ENCODE assay signal across 1 cellular context in genomic region chr17:1455748-1456599, GRCh38.
A peak's percentile ranks its signal among the peaks of the same experiment; 100 is the strongest.
TF ChIP-seq lines count a peak whose summit lies in the region.

Gene CRK (minus strand): TSS chr17:1456232. CDS start chr17:1456117, 115 bp downstream.

TF ChIP-seq in HepG2, 621 proteins besides CTCF, POLR2A, EP300 and RAD21 (continued from another document):
- TF ChIP-seq ZBTB7A (CRISPR knock-in tag; IDR thresholded peaks at IDR 0.05) (no peak), GZF1 (CRISPR knock-in tag; IDR thresholded peaks at IDR 0.05) (no peak), NAIF1 (CRISPR knock-in tag; IDR thresholded peaks at IDR 0.05; ENCODE audit: borderline replicate concordance) (no peak), GFI1 (CRISPR knock-in tag; IDR thresholded peaks at IDR 0.05; ENCODE audit: borderline replicate concordance) (peak; percentile 10; the same call in 1 of the 2 replicates), EHMT2 (IDR thresholded peaks at IDR 0.05; ENCODE audit: borderline replicate concordance, low read depth, low read length) (no peak), NKX3-1 (CRISPR knock-in tag; IDR thresholded peaks at IDR 0.05) (no peak), GMEB1 (CRISPR knock-in tag; IDR thresholded peaks at IDR 0.05; ENCODE audit: borderline replicate concordance) (peak; percentile 69; the same call in 1 of the 2 replicates), ZMAT5 (CRISPR knock-in tag; IDR thresholded peaks at IDR 0.05; ENCODE audit: borderline replicate concordance, low read depth) (no peak), TFAP4 (IDR thresholded peaks at IDR 0.05; ENCODE audit: borderline replicate concordance, low read depth) (no peak), MXD1 (CRISPR knock-in tag; IDR thresholded peaks at IDR 0.05) (no peak), ZNF704 (CRISPR knock-in tag; IDR thresholded peaks at IDR 0.05; ENCODE audit: borderline replicate concordance) (peak; percentile 79; the same call in 1 of the 2 replicates), ZNF552 (CRISPR knock-in tag; IDR thresholded peaks at IDR 0.05; ENCODE audit: borderline replicate concordance) (no peak), TCF12 (IDR thresholded peaks at IDR 0.05) (no peak), TCF12 (CRISPR knock-in tag; IDR thresholded peaks at IDR 0.05) (peak; percentile 9; the same call in 1 of the 2 replicates), ZBTB34 (CRISPR knock-in tag; IDR thresholded peaks at IDR 0.05) (0 out of 2 replicates have a peak, but pooled peaks have one; percentile 15), GPBP1L1 (CRISPR knock-in tag; IDR thresholded peaks at IDR 0.05) (no peak), FOXP1 (IDR thresholded peaks at IDR 0.05) (no peak), FOXP1 (CRISPR knock-in tag; IDR thresholded peaks at IDR 0.05) (no peak), ZNF850 (CRISPR knock-in tag; conservative IDR thresholded peaks at IDR 0.05) (0 out of 2 replicates have a peak, but pooled peaks have one; percentile 6), E2F1 (CRISPR knock-in tag; IDR thresholded peaks at IDR 0.05) (no peak), STAT6 (CRISPR knock-in tag; IDR thresholded peaks at IDR 0.05; ENCODE audit: borderline replicate concordance) (no peak), HES4 (CRISPR knock-in tag; IDR thresholded peaks at IDR 0.05; ENCODE audit: borderline replicate concordance) (0 out of 2 replicates have a peak, but pooled peaks have one; percentile 26), PHB2 (IDR thresholded peaks at IDR 0.05; ENCODE audit: partially characterized antibody) (no peak), HNRNPLL (IDR thresholded peaks at IDR 0.05; ENCODE audit: low read depth, low read length, poor library complexity, severe bottlenecking) (peak; percentile 89), ZNF749 (CRISPR knock-in tag; IDR thresholded peaks at IDR 0.05; ENCODE audit: borderline replicate concordance) (no peak), NCOA1 (CRISPR knock-in tag; IDR thresholded peaks at IDR 0.05) (no peak), REXO4 (CRISPR knock-in tag; IDR thresholded peaks at IDR 0.05; ENCODE audit: borderline replicate concordance) (0 out of 2 replicates have a peak, but pooled peaks have one; percentile 19), MYC (CRISPR knock-in tag; IDR thresholded peaks at IDR 0.05; ENCODE audit: borderline replicate concordance) (peak; percentile 15; the same call in 1 of the 2 replicates), ATF4 (CRISPR knock-in tag; IDR thresholded peaks at IDR 0.05) (peak in 1 of 2 experiments; percentile 26; a peak in 1 of 4 replicates), ZNF274 (CRISPR knock-in tag; IDR thresholded peaks at IDR 0.05) (peak; percentile 9), ZNF619 (CRISPR knock-in tag; IDR thresholded peaks at IDR 0.05) (peak; percentile 25; the same call in 1 of the 2 replicates), NR2C2 (CRISPR knock-in tag; IDR thresholded peaks at IDR 0.05; ENCODE audit: borderline replicate concordance) (peak; percentile 76), WIZ (CRISPR knock-in tag; IDR thresholded peaks at IDR 0.05) (no peak), SAFB2 (CRISPR knock-in tag; IDR thresholded peaks at IDR 0.05; ENCODE audit: borderline replicate concordance, low read depth) (peak; percentile 44; the same call in 1 of the 2 replicates), ZNF496 (CRISPR knock-in tag; IDR thresholded peaks at IDR 0.05; ENCODE audit: insufficient replicate concordance) (no peak), POLR2G (IDR thresholded peaks at IDR 0.05; ENCODE audit: low read depth, low read length) (peak; percentile 89)
